In genomic region chr15:96327155-96327741, GRCh38 we compare ENCODE assay signal across 7 cellular contexts. TPM values are rescaled to one million over a fixed set of nuclear protein-coding genes. Genes with fewer than 3 reads are reported as not detected.
A peak's percentile ranks its signal among the peaks of the same experiment; 100 is the strongest.
DNase-seq lines count a peak whose midpoint lies in the region; ATAC-seq and TF ChIP-seq lines count a peak whose summit lies in the region.

No MANE protein-coding gene starts in this region.

- H3K27me3 ChIP-seq in HUES48 (ENCODE audit: control insufficient read depth, insufficient read depth, low read length) (peaks cover 95% of the 10 kb centered on the region), PC-3 (ENCODE audit: low read length) (no peaks in the 10 kb centered on the region), mucosa of rectum (ENCODE audit: control insufficient read depth in 2 of 2, insufficient read depth in 2 of 2, low read length in 2 of 2) (peaks cover 27 to 35% of the 10 kb centered on the region in 2 donors)

- peak overlapping the region; percentile 88 for H2AFZ ChIP-seq in PC-3 (ENCODE audit: low read length)

- no peak overlapping the region for H3K9ac ChIP-seq in HUES48 (ENCODE audit: low read depth, low read length)
- peak overlapping the region; percentile 92 for H3K9ac ChIP-seq in PC-3 (ENCODE audit: low read length)
- peak overlapping the region; percentile 24 to 70 for H3K9ac ChIP-seq in mucosa of rectum (ENCODE audit: low read depth in 1 of 2, low read length in 2 of 2)

- POLR2A ChIA-PET in PC-3 (lab: Charles Lee; ENCODE audit: unreplicated experiment) = interaction anchor here (0.5 to 0.7 kb wide), 5 partner anchors 9 to 734 kb away, joined by 3 to 9 read pairs (median 5); no protein-coding TSS in a partner anchor

- H3K4me3 ChIP-seq in GM08714 (ENCODE audit: low read length) (peak overlapping the region; percentile 78), HUES48 (ENCODE audit: low read depth, low read length) (peak overlapping the region; percentile 51), PC-3 (ENCODE audit: low read length) (peak overlapping the region; percentile 85), mucosa of rectum (ENCODE audit: low read length in 2 of 2) (peak overlapping the region; percentile 55 to 70)

- peaks cover 31% of the 10 kb centered on the region for H3K4me1 Mint-ChIP-seq in endothelial cell (ENCODE audit: unreplicated experiment)

- intact Hi-C loops in PC-3 (cut with micrococcal nuclease) = loop anchor here (2.0 to 10.0 kb wide), 8 partner anchors 14 to 1070 kb away; no protein-coding TSS in a partner anchor

- H3K27me3 Mint-ChIP-seq in endothelial cell (ENCODE audit: unreplicated experiment) = peaks cover 36% of the 10 kb centered on the region

- no peak overlapping the region for H3K27ac ChIP-seq in HUES48 (ENCODE audit: low read depth, low read length)
- peak overlapping the region; percentile 91 for H3K27ac ChIP-seq in PC-3 (ENCODE audit: low read length)
- H3K27ac ChIP-seq in mucosa of rectum (ENCODE audit: low read depth in 2 of 2, low read length in 2 of 2) = peak overlapping the region; percentile 53 to 59

- peaks cover 7% of the 10 kb centered on the region for H3F3A ChIP-seq in PC-3 (ENCODE audit: low read length, unreplicated experiment)

- TF ChIP-seq CTCF in PC-3 (conservative IDR thresholded peaks at IDR 0.05; ENCODE audit: low read depth, low read length) = peak; percentile 81
- TF ChIP-seq CTCF in endothelial cell (IDR thresholded peaks at IDR 0.05; ENCODE audit: unreplicated experiment) = peak; percentile 38

- H3K9me3 Mint-ChIP-seq in endothelial cell (ENCODE audit: unreplicated experiment) = no peaks in the 10 kb centered on the region

- peak overlapping the region; percentile 97 for H3K4me2 ChIP-seq in PC-3 (ENCODE audit: low read length)

- H3K36me3 ChIP-seq in HUES48 (ENCODE audit: control insufficient read depth, insufficient read depth, low read length) (no peaks in the 10 kb centered on the region), PC-3 (ENCODE audit: low read depth, low read length) (no peaks in the 10 kb centered on the region), mucosa of rectum (ENCODE audit: control insufficient read depth in 2 of 2, insufficient read depth in 2 of 2, low read length in 2 of 2) (no peaks in the 10 kb centered on the region)

- peaks cover 4% of the 10 kb centered on the region for H3K36me3 Mint-ChIP-seq in endothelial cell (ENCODE audit: low read depth, unreplicated experiment)

- no peaks in the 10 kb centered on the region for H3K9me2 ChIP-seq in PC-3 (replicated peaks; ENCODE audit: low read length)

- peaks cover 86% of the 10 kb centered on the region for H3K79me2 ChIP-seq in PC-3 (ENCODE audit: low read length)

- peak overlapping the region; percentile 91 for H3K4me3 Mint-ChIP-seq in endothelial cell (ENCODE audit: unreplicated experiment)

- no peaks in the 10 kb centered on the region for H3K9me3 ChIP-seq in HUES48 (ENCODE audit: control insufficient read depth, insufficient read depth, low read length)
- no peaks in the 10 kb centered on the region for H3K9me3 ChIP-seq in PC-3 (ENCODE audit: low read length)
- peaks cover 0 to 2% of the 10 kb centered on the region in 2 donors for H3K9me3 ChIP-seq in mucosa of rectum (ENCODE audit: control insufficient read depth in 2 of 2, low read length in 2 of 2)

- H3K4me1 ChIP-seq in HUES48 (ENCODE audit: control insufficient read depth, insufficient read depth, low read length) (peaks cover 53% of the 10 kb centered on the region), PC-3 (ENCODE audit: insufficient read depth, low read length) (peaks cover 47% of the 10 kb centered on the region), mucosa of rectum (ENCODE audit: control insufficient read depth in 2 of 2, insufficient read depth in 2 of 2, low read length in 2 of 2) (peaks cover 5 to 12% of the 10 kb centered on the region in 2 donors)

- BruUV-seq in PC-3 (replicated peaks; lab: Mats Ljungman, UMichigan) = no TSS peak

- CTCF ChIA-PET in PC-3 (lab: Charles Lee) = interaction anchor here (0.5 to 1.3 kb wide), 15 partner anchors 10 to 1067 kb away, joined by 3 to 7 read pairs (median 3); no protein-coding TSS in a partner anchor

- ATAC-seq in PC-3 = peak; percentile 7
- ATAC-seq in HG03135 (IDR thresholded peaks at IDR 0.05; ENCODE audit: unreplicated experiment) = no peak

- H3K27ac Mint-ChIP-seq in endothelial cell (ENCODE audit: unreplicated experiment) = no peak overlapping the region

- peak; percentile 90 for DNase-seq in PC-3
- DNase-seq in endothelial cell (ENCODE audit: low spot score) = no peak
- no peak for DNase-seq in activated effector memory CD4-positive, alpha-beta T cell treated with Interleukin-2 at 50 U/mL for 16 hours

- no peaks in the 10 kb centered on the region for H4K20me1 ChIP-seq in PC-3 (ENCODE audit: low read length)

RNA-seq across cellular contexts. Expression of gene NR2F2, which starts 3.3 kb away (rescaled TPM):
- total RNA-seq in PC-3 (2014; rRNA removed) (19.0 and 19.6 TPM in 2 replicates), endothelial cell (ENCODE audit: unreplicated experiment) (15.9 TPM)
